Comparison of ENCODE assay signal across 19 cellular contexts in the genomic region with DNA sequence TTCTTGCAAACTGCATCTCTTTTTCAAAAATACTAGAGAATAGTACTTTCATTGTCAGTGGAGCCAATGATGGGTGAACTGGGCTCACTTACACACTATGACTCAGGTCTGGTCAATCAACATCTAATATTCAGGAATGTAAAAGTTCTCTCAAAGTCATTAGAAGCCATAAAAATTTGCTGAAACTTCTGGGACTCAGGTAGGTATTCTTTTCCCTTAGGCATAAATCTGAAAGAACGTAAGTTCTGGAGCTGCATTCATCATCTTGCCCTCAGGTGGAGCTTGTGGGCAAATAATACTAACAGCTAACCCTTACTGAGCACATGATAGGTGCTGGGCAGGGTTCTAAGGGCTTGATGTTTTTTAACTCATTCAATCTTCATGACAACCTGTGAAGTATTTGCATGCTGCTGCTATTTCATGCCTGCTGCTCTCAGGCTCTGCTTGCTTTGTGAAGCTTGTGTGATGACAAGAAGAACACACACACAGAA.
DNase-seq lines count a peak whose midpoint lies in the region; ATAC-seq and TF ChIP-seq lines count a peak whose summit lies in the region.
"Had no signal": no experiment of that assay in that cellular context is flagged by ENCODE, and none has a peak within 500 bp of the region (broad histone marks: within the 10 kb centered on the region; RNA-seq: fewer than 3 reads in every experiment).

No MANE protein-coding gene starts in this region.

- WGBS in neuronal stem cell (ENCODE audit: extremely low coverage in 2 of 2, insufficient read length in 2 of 2, insufficient replicate concordance in 1 of 2), 2 donors = no CpG with 5 or more reads among the region's 1 CpG

- DNase-seq in HCT116 (ENCODE audit: low read depth, low spot score) (no peak), RWPE1 (ENCODE audit: low spot score) (peak; percentile 11), fibroblast of the aortic adventitia (ENCODE audit: low read depth) (peak; percentile 40), neuronal stem cell (ENCODE audit: low spot score) (no peak), GM13977 (ENCODE audit: low spot score) (no peak), DMS79 (lab: John Stamatoyannopoulos, UW) (no peak)
- DNase-seq: activated CD4-positive, alpha-beta memory T cell treated with anti-CD3 and anti-CD28 coated beads, Interleukin-2, amount 10 ng/mL, durations not matched to agents 7 days and 5 days; activated T-cell treated with anti-CD3 and anti-CD28 coated beads, Interleukin-2, amount 50 U/mL, for 24 hours; head of caudate nucleus; MM.1S; SHP77; small intestine; stimulated activated CD4-positive, alpha-beta T cell treated with anti-CD3 and anti-CD28 coated beads, Interleukin-4, amount 100 ng/mL, for 24 hours; uterus; WERI-Rb-1 had no signal

- H2AK5ac ChIP-seq in neuronal stem cell (ENCODE audit: low read depth, low read length) = no peak overlapping the region

- intact Hi-C loops in HCT116 (cut with micrococcal nuclease) = no loop called here

- H3K18ac ChIP-seq in neuronal stem cell (ENCODE audit: low read length) = no peak overlapping the region

- no peak overlapping the region for H2BK15ac ChIP-seq in neuronal stem cell (ENCODE audit: low read length)

- no peaks in the 10 kb centered on the region for H3K9me2 ChIP-seq in HCT116 (ENCODE audit: insufficient read depth)

- in situ Hi-C loops in GM13977 (cut with MboI; ENCODE audit: low pct_unique_long_range_greater_than_20kb, low sequenced_read_pairs, unreplicated experiment) = no loop called here

- no peak overlapping the region for H2BK12ac ChIP-seq in neuronal stem cell (ENCODE audit: low read length)

- no peak overlapping the region for H3K14ac ChIP-seq in neuronal stem cell (ENCODE audit: low read length)

- RAD21 ChIA-PET in HCT116 (lab: Charles Lee; ENCODE audit: low non-redundant PET in 1 of 2, low total read pairs in 2 of 2, uncharacterized antibody in 2 of 2, unreplicated experiment in 2 of 2) = no interaction called here

- ATAC-seq in HCT116 = no peak
- no peak for ATAC-seq in HG03025 (IDR thresholded peaks at IDR 0.05; ENCODE audit: low FRiP score, unreplicated experiment)
- no peak for ATAC-seq in GM21390 (IDR thresholded peaks at IDR 0.05; ENCODE audit: unreplicated experiment)

- H3K4ac ChIP-seq in neuronal stem cell (ENCODE audit: low read length) = no peak overlapping the region

- TF ChIP-seq POLR2A in HCT116 (IDR thresholded peaks at IDR 0.05; ENCODE audit: borderline replicate concordance, extremely low read depth, insufficient read depth, insufficient read length) = no peak

- no peaks in the 10 kb centered on the region for H3K27me3 ChIP-seq in HCT116 (ENCODE audit: insufficient read depth, low read length)
- no peaks in the 10 kb centered on the region for H3K27me3 ChIP-seq in neuronal stem cell (ENCODE audit: control insufficient read depth in 3 of 3, insufficient read depth in 3 of 3, low read depth in 1 of 3, low read length in 3 of 3)
- H3K27me3 ChIP-seq: uterus had no signal

- H3K9me3 ChIP-seq in HCT116 (ENCODE audit: control insufficient read depth in 1 of 2, insufficient read depth in 1 of 2, low read depth in 1 of 2, low read length in 2 of 2) (no peaks in the 10 kb centered on the region), neuronal stem cell (replicated peaks in 1 of 2; ENCODE audit: control insufficient read depth in 2 of 2, insufficient read depth in 1 of 2, low read depth in 1 of 2, low read length in 2 of 2) (no peaks in the 10 kb centered on the region)
- H3K9me3 ChIP-seq: prostate gland, uterus had no signal

- POLR2A ChIA-PET in HCT116 (lab: Charles Lee) = no interaction called here
- POLR2A ChIA-PET in RWPE1 (lab: Yijun Ruan, JAX; ENCODE audit: low non-redundant PET) = no interaction called here

- H4K91ac ChIP-seq in neuronal stem cell (ENCODE audit: low read depth, low read length, poor library complexity) = no peak overlapping the region

- no peak overlapping the region for H3K4me2 ChIP-seq in HCT116 (ENCODE audit: low read length)
- no peak overlapping the region for H3K4me2 ChIP-seq in neuronal stem cell (ENCODE audit: insufficient read depth, low read length, poor library complexity, severe bottlenecking)

- H3K4me1 ChIP-seq in HCT116 (ENCODE audit: control insufficient read depth in 1 of 2, insufficient read depth in 2 of 2, low read length in 2 of 2) (peaks cover 0 to 6% of the 10 kb centered on the region in 2 experiments; a peak in 1 of 4 replicates), neuronal stem cell (ENCODE audit: control insufficient read depth in 2 of 2, insufficient read depth in 1 of 2, low read depth in 1 of 2, low read length in 2 of 2) (peaks cover 2 to 3% of the 10 kb centered on the region in 2 donors)
- H3K4me1 ChIP-seq: prostate gland, uterus had no signal

- no peak overlapping the region for H2BK5ac ChIP-seq in neuronal stem cell (ENCODE audit: low read length)

- no peaks in the 10 kb centered on the region for H3K79me2 ChIP-seq in HCT116 (ENCODE audit: insufficient read depth, low read length)

- no peak overlapping the region for H2BK120ac ChIP-seq in neuronal stem cell (ENCODE audit: low read depth, low read length)

- H4K8ac ChIP-seq in neuronal stem cell (ENCODE audit: low read depth, low read length) = no peak overlapping the region

- H4K20me1 ChIP-seq in HCT116 (ENCODE audit: insufficient read depth) = no peaks in the 10 kb centered on the region

- no peak overlapping the region for H3K23ac ChIP-seq in neuronal stem cell (ENCODE audit: low read depth, low read length, poor library complexity)

- BruUV-seq in HCT116 (replicated peaks; lab: Mats Ljungman, UMichigan) = no TSS peak

- TF ChIP-seq CTCF in HCT116 (IDR thresholded peaks at IDR 0.05 in 2 of 3, conservative IDR thresholded peaks at IDR 0.05 in 1 of 3; ENCODE audit: borderline replicate concordance in 1 of 3, insufficient read depth in 1 of 3, low read depth in 2 of 3, low read length in 2 of 3) (no peak), RWPE1 (conservative IDR thresholded peaks at IDR 0.05; ENCODE audit: low read depth) (no peak), fibroblast of the aortic adventitia (IDR thresholded peaks at IDR 0.05; ENCODE audit: insufficient read depth, low read length) (no peak), GM13977 (IDR thresholded peaks at IDR 0.05; ENCODE audit: extremely low read depth, insufficient read depth, missing control alignments) (no peak)

- no peak overlapping the region for H2AFZ ChIP-seq in HCT116 (ENCODE audit: low read depth, low read length, poor library complexity, severe bottlenecking)
- H2AFZ ChIP-seq in neuronal stem cell (ENCODE audit: low read length) = peak overlapping the region; percentile 20

- CTCF ChIA-PET in HCT116 (lab: Charles Lee) = no interaction called here
- CTCF ChIA-PET in RWPE1 (lab: Yijun Ruan, JAX) = interaction anchor here (0.8 kb wide), 1 partner anchor 14 kb away, joined by 3 read pairs; no protein-coding TSS in a partner anchor

- no peak overlapping the region for H3K9ac ChIP-seq in HCT116 (ENCODE audit: low read length)
- no peak overlapping the region for H3K9ac ChIP-seq in neuronal stem cell (ENCODE audit: low read depth, low read length, poor library complexity)

- H3K27ac ChIP-seq in HCT116 (ENCODE audit: low read depth, low read length) (no peak overlapping the region), RWPE1 (no peak overlapping the region), neuronal stem cell (replicated peaks; ENCODE audit: low read length) (no peak overlapping the region)
- H3K27ac ChIP-seq: epithelial cell of prostate, prostate gland, uterus, WERI-Rb-1 had no signal

- TF ChIP-seq RAD21 in HCT116 (IDR thresholded peaks at IDR 0.05; ENCODE audit: low read depth) = peak; percentile 22; the same call in 1 of the 2 replicates

- H3K4me3 ChIP-seq in HCT116 (replicated peaks in 1 of 2; ENCODE audit: low read depth in 1 of 2, low read length in 2 of 2) (no peak overlapping the region), fibroblast of the aortic adventitia (ENCODE audit: low read depth, low read length) (no peak overlapping the region), neuronal stem cell (ENCODE audit: low read length in 2 of 2) (no peak overlapping the region)
- H3K4me3 ChIP-seq: prostate gland, uterus had no signal

- no peaks in the 10 kb centered on the region for H3K79me1 ChIP-seq in neuronal stem cell (ENCODE audit: low read depth, low read length)

- H3K36me3 ChIP-seq in HCT116 (ENCODE audit: control insufficient read depth in 1 of 2, insufficient read depth in 2 of 2, low read length in 2 of 2) (no peaks in the 10 kb centered on the region), neuronal stem cell (replicated peaks in 1 of 2; ENCODE audit: control insufficient read depth in 2 of 2, insufficient read depth in 2 of 2, low read length in 2 of 2) (peaks cover 0 to 1% of the 10 kb centered on the region in 2 donors)
- H3K36me3 ChIP-seq: prostate gland, uterus, WERI-Rb-1 had no signal

TF ChIP-seq in HCT116, 20 proteins besides CTCF, POLR2A, EP300 and RAD21:
- TF ChIP-seq, protein P1, sequence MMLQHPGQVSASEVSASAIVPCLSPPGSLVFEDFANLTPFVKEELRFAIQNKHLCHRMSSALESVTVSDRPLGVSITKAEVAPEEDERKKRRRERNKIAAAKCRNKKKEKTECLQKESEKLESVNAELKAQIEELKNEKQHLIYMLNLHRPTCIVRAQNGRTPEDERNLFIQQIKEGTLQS (IDR thresholded peaks at IDR 0.05) = no peak
- TF ChIP-seq FOSL1 (IDR thresholded peaks at IDR 0.05; ENCODE audit: low read depth) (no peak), ZFX (IDR thresholded peaks at IDR 0.05) (no peak)

Comparison
In these comparisons a context has a peak if more than half of its experiments do, and no peak if none do; other contexts are left out.
1. DNase-seq: peak in RWPE1 (single experiment) and fibroblast of the aortic adventitia (single experiment); none in HCT116 (single experiment), neuronal stem cell (single experiment), GM13977 (single experiment) and DMS79 (single experiment).